Comparison of ENCODE assay signal across 20 cellular contexts in genomic region chr11:122979815-122980656, GRCh38. TPM values are rescaled to one million over a fixed set of nuclear protein-coding genes. Genes with fewer than 3 reads are reported as not detected.
A peak's percentile ranks its signal among the peaks of the same experiment; 100 is the strongest.
DNase-seq lines count a peak whose midpoint lies in the region; ATAC-seq and TF ChIP-seq lines count a peak whose summit lies in the region.
"Had no signal": no experiment of that assay in that cellular context is flagged by ENCODE, and none has a peak within 500 bp of the region (broad histone marks: within the 10 kb centered on the region; RNA-seq: fewer than 3 reads in every experiment).

No MANE protein-coding gene starts in this region.

- POLR2A ChIA-PET in activated CD8-positive, alpha-beta T cell treated with anti-CD3 and anti-CD28 coated beads for 36 hours (lab: Charles Lee): no interaction called here

- peak overlapping the region; percentile 31 for H3K4me3 Mint-ChIP-seq in activated naive CD8-positive, alpha-beta T cell
- H3K4me3 Mint-ChIP-seq in activated naive CD8-positive, alpha-beta T cell treated with anti-CD3 and anti-CD28 coated beads for 36 hours: no peak overlapping the region
- H3K4me3 Mint-ChIP-seq in activated naive CD8-positive, alpha-beta T cell treated with anti-CD3 and anti-CD28 coated beads, Interleukin-2, amount 50 U/mL, for 24 hours: no peak overlapping the region
- H3K4me3 Mint-ChIP-seq in naive B cell: peak overlapping the region in 6 of 8 donors; percentile 13 to 69 (median 31)
- no peak overlapping the region for H3K4me3 Mint-ChIP-seq in activated CD8-positive, alpha-beta T cell treated with anti-CD3 and anti-CD28 coated beads for 36 hours
- H3K4me3 Mint-ChIP-seq: T-helper 2 cell treated with Interferon-gamma antibody and Interleukin-4, amounts not matched to agents 5 μg/mL and 100 μg/mL, for 36 hours had no signal

- H3K4me1 Mint-ChIP-seq in activated naive CD8-positive, alpha-beta T cell (ENCODE audit: low read depth): peaks cover 43% of the 10 kb centered on the region
- H3K4me1 Mint-ChIP-seq in activated naive CD8-positive, alpha-beta T cell treated with anti-CD3 and anti-CD28 coated beads for 36 hours: peaks cover 29% of the 10 kb centered on the region
- peaks cover 45% of the 10 kb centered on the region for H3K4me1 Mint-ChIP-seq in activated naive CD8-positive, alpha-beta T cell treated with anti-CD3 and anti-CD28 coated beads, Interleukin-2, amount 50 U/mL, for 24 hours
- peaks cover 13 to 49% (median 37%) of the 10 kb centered on the region in 3 donors for H3K4me1 Mint-ChIP-seq in naive B cell
- H3K4me1 Mint-ChIP-seq in activated CD8-positive, alpha-beta T cell treated with anti-CD3 and anti-CD28 coated beads for 36 hours (ENCODE audit: low read depth): peaks cover 37% of the 10 kb centered on the region

- no peak for DNase-seq in activated naive CD8-positive, alpha-beta T cell treated with anti-CD3 and anti-CD28 coated beads for 36 hours
- DNase-seq in activated naive CD8-positive, alpha-beta T cell treated with anti-CD3 and anti-CD28 coated beads, Interleukin-2, amount 50 U/mL, for 24 hours: no peak
- DNase-seq in naive B cell: no peak
- DNase-seq in stimulated activated CD4-positive, alpha-beta T cell treated with anti-CD3 and anti-CD28 coated beads, Interleukin-4, amount 100 ng/mL, for 24 hours: no peak
- no peak for DNase-seq in activated CD8-positive, alpha-beta T cell treated with anti-CD3 and anti-CD28 coated beads for 36 hours
- no peak for DNase-seq in MG63
- no peak for DNase-seq in T-helper 9 cell
- DNase-seq: foreskin fibroblast, left ventricle myocardium inferior, MV-4-11, NCI-H2081 treated with DMSO at 0.1 percent for 48 hours, NCI-H526 treated with DMSO at 0.1 percent for 48 hours, OCI-M1, SJCRH30 had no signal

- TF ChIP-seq CTCF in activated CD8-positive, alpha-beta T cell treated with anti-CD3 and anti-CD28 coated beads for 36 hours (IDR thresholded peaks at IDR 0.05): no peak

- no peaks in the 10 kb centered on the region for H3K36me3 ChIP-seq in MG63
- H3K36me3 ChIP-seq: breast epithelium, left ventricle myocardium inferior, SJCRH30 had no signal

- H3K9me3 ChIP-seq in MG63: no peaks in the 10 kb centered on the region
- H3K9me3 ChIP-seq: breast epithelium, left ventricle myocardium inferior, SJCRH30 had no signal

- intact Hi-C loops in activated CD8-positive, alpha-beta T cell treated with anti-CD3 and anti-CD28 coated beads for 36 hours (cut with micrococcal nuclease): no loop called here

- no peak overlapping the region for H3K27ac Mint-ChIP-seq in activated naive CD8-positive, alpha-beta T cell
- no peak overlapping the region for H3K27ac Mint-ChIP-seq in activated naive CD8-positive, alpha-beta T cell treated with anti-CD3 and anti-CD28 coated beads for 36 hours
- peak overlapping the region; percentile 54 for H3K27ac Mint-ChIP-seq in activated naive CD8-positive, alpha-beta T cell treated with anti-CD3 and anti-CD28 coated beads, Interleukin-2, amount 50 U/mL, for 24 hours
- peak overlapping the region in 4 of 6 donors; percentile 20 to 81 (median 74) for H3K27ac Mint-ChIP-seq in naive B cell
- H3K27ac Mint-ChIP-seq in activated CD8-positive, alpha-beta T cell treated with anti-CD3 and anti-CD28 coated beads for 36 hours: no peak overlapping the region
- H3K27ac Mint-ChIP-seq: activated naive CD4-positive, alpha-beta T cell treated with anti-CD3 and anti-CD28 coated beads, Interleukin-2, amount 50 U/mL, for 72 hours; T-helper 2 cell treated with Interferon-gamma antibody and Interleukin-4, amounts not matched to agents 5 μg/mL and 100 μg/mL, for 36 hours had no signal

- H3K27me3 ChIP-seq in MG63: peaks cover 96% of the 10 kb centered on the region
- H3K27me3 ChIP-seq: SJCRH30 had no signal

- peaks cover 11% of the 10 kb centered on the region for H3K9me3 Mint-ChIP-seq in activated naive CD8-positive, alpha-beta T cell (ENCODE audit: low read depth)
- H3K9me3 Mint-ChIP-seq in activated naive CD8-positive, alpha-beta T cell treated with anti-CD3 and anti-CD28 coated beads for 36 hours: peaks cover 3% of the 10 kb centered on the region
- peaks cover 6% of the 10 kb centered on the region for H3K9me3 Mint-ChIP-seq in activated naive CD8-positive, alpha-beta T cell treated with anti-CD3 and anti-CD28 coated beads, Interleukin-2, amount 50 U/mL, for 24 hours
- peaks cover 5 to 21% (median 5%) of the 10 kb centered on the region in 7 donors for H3K9me3 Mint-ChIP-seq in naive B cell
- no peaks in the 10 kb centered on the region for H3K9me3 Mint-ChIP-seq in activated CD8-positive, alpha-beta T cell treated with anti-CD3 and anti-CD28 coated beads for 36 hours
- H3K9me3 Mint-ChIP-seq: T-helper 2 cell treated with Interferon-gamma antibody and Interleukin-4, amounts not matched to agents 5 μg/mL and 100 μg/mL, for 36 hours had no signal

- H3K36me3 Mint-ChIP-seq in activated naive CD8-positive, alpha-beta T cell: peaks cover 3% of the 10 kb centered on the region
- peaks cover 3% of the 10 kb centered on the region for H3K36me3 Mint-ChIP-seq in activated naive CD8-positive, alpha-beta T cell treated with anti-CD3 and anti-CD28 coated beads for 36 hours
- H3K36me3 Mint-ChIP-seq in activated naive CD8-positive, alpha-beta T cell treated with anti-CD3 and anti-CD28 coated beads, Interleukin-2, amount 50 U/mL, for 24 hours (ENCODE audit: low read depth): peaks cover 4% of the 10 kb centered on the region
- peaks cover 4 to 17% of the 10 kb centered on the region in 2 donors for H3K36me3 Mint-ChIP-seq in naive B cell
- peaks cover 3% of the 10 kb centered on the region for H3K36me3 Mint-ChIP-seq in activated CD8-positive, alpha-beta T cell treated with anti-CD3 and anti-CD28 coated beads for 36 hours (ENCODE audit: low read depth)

- H3K4me3 ChIP-seq in MG63: no peak overlapping the region
- H3K4me3 ChIP-seq: breast epithelium, K562, left ventricle myocardium inferior, SJCRH30 had no signal

- H3K27me3 Mint-ChIP-seq in activated naive CD8-positive, alpha-beta T cell: peaks cover 64% of the 10 kb centered on the region
- H3K27me3 Mint-ChIP-seq in activated naive CD8-positive, alpha-beta T cell treated with anti-CD3 and anti-CD28 coated beads for 36 hours: peaks cover 98% of the 10 kb centered on the region
- H3K27me3 Mint-ChIP-seq in activated naive CD8-positive, alpha-beta T cell treated with anti-CD3 and anti-CD28 coated beads, Interleukin-2, amount 50 U/mL, for 24 hours: peaks cover 85% of the 10 kb centered on the region
- peaks cover 71 to 93% (median 85%) of the 10 kb centered on the region in 3 donors for H3K27me3 Mint-ChIP-seq in naive B cell
- peaks cover 85% of the 10 kb centered on the region for H3K27me3 Mint-ChIP-seq in activated CD8-positive, alpha-beta T cell treated with anti-CD3 and anti-CD28 coated beads for 36 hours

- CTCF ChIA-PET in activated CD8-positive, alpha-beta T cell treated with anti-CD3 and anti-CD28 coated beads for 36 hours (lab: Charles Lee): interaction anchor here (1.6 kb wide), 1 partner anchor 41 kb away, joined by 5 read pairs; no protein-coding TSS in a partner anchor

- ATAC-seq in activated naive CD8-positive, alpha-beta T cell treated with anti-CD3 and anti-CD28 coated beads, Interleukin-2, amount 50 U/mL, for 24 hours: no peak
- no peak for ATAC-seq in naive B cell (ENCODE audit: low read depth in 2 of 2)
- ATAC-seq in activated CD8-positive, alpha-beta T cell treated with anti-CD3 and anti-CD28 coated beads for 36 hours: no peak
- ATAC-seq: activated naive CD4-positive, alpha-beta T cell treated with anti-CD3 and anti-CD28 coated beads, Interleukin-2, amount 50 U/mL, for 72 hours; K562 had no signal

RNA-seq across cellular contexts. Expression of gene BSX, which starts 1.6 kb away (rescaled TPM):
- total RNA-seq in activated naive CD8-positive, alpha-beta T cell treated with anti-CD3 and anti-CD28 coated beads for 36 hours: not detected
- polyA plus RNA-seq in naive B cell (ENCODE audit: low read depth in 6 of 6): not detected
- total RNA-seq in activated CD8-positive, alpha-beta T cell treated with anti-CD3 and anti-CD28 coated beads for 36 hours: not detected
- not detected in 2 replicates for total RNA-seq in MG63 (2014; rRNA removed; shearing (Covaris generic); ENCODE audit: low replicate concordance)
- total RNA-seq: activated naive CD4-positive, alpha-beta T cell treated with anti-CD3 and anti-CD28 coated beads, Interleukin-2, amount 50 U/mL, for 72 hours; breast epithelium; Daoy; K562; left ventricle myocardium inferior; SJCRH30 had no signal
- polyA plus RNA-seq: K562 had no signal

Comparison
In these comparisons a context has a peak if more than half of its experiments do, and no peak if none do; other contexts are left out.
1. H3K27ac Mint-ChIP-seq: peak in activated naive CD8-positive, alpha-beta T cell treated with anti-CD3 and anti-CD28 coated beads, Interleukin-2, amount 50 U/mL, for 24 hours (single experiment) and naive B cell (4 of 6); none in activated naive CD8-positive, alpha-beta T cell (single experiment), activated naive CD8-positive, alpha-beta T cell treated with anti-CD3 and anti-CD28 coated beads for 36 hours (single experiment) and activated CD8-positive, alpha-beta T cell treated with anti-CD3 and anti-CD28 coated beads for 36 hours (single experiment).
2. H3K4me3 Mint-ChIP-seq: peak in activated naive CD8-positive, alpha-beta T cell (single experiment) and naive B cell (6 of 8); none in activated naive CD8-positive, alpha-beta T cell treated with anti-CD3 and anti-CD28 coated beads for 36 hours (single experiment), activated naive CD8-positive, alpha-beta T cell treated with anti-CD3 and anti-CD28 coated beads, Interleukin-2, amount 50 U/mL, for 24 hours (single experiment) and activated CD8-positive, alpha-beta T cell treated with anti-CD3 and anti-CD28 coated beads for 36 hours (single experiment).